Comparison of ENCODE assay signal across 33 cellular contexts in genomic region chr2:7632420-7632819, GRCh38.
"Had no signal": no experiment of that assay in that cellular context is flagged by ENCODE, and none has a peak within 500 bp of the region (broad histone marks: within the 10 kb centered on the region; RNA-seq: fewer than 3 reads in every experiment).

No MANE protein-coding gene starts in this region.

- H3K36me3 Mint-ChIP-seq: activated CD4-positive, alpha-beta memory T cell treated with anti-CD3 and anti-CD28 coated beads for 36 hours; activated naive CD4-positive, alpha-beta T cell treated with anti-CD3 and anti-CD28 coated beads, Interleukin-2, amount 10 ng/mL, durations not matched to agents 7 days and 5 days; activated naive CD4-positive, alpha-beta T cell treated with anti-CD3 and anti-CD28 coated beads, Interleukin-2, amount 50 U/mL, for 24 hours; activated naive CD8-positive, alpha-beta T cell; brain; T-cell had no signal

- H3K4me3 Mint-ChIP-seq: activated B cell treated with CpG ODN at 0.5 μM for 24 hours; activated CD4-positive, alpha-beta memory T cell treated with anti-CD3 and anti-CD28 coated beads for 36 hours; activated CD4-positive, alpha-beta T cell treated with anti-CD3 and anti-CD28 coated beads, Interleukin-2, amount 10 ng/mL, durations not matched to agents 24 days and 14 days; activated CD8-positive, alpha-beta T cell treated with anti-CD3 and anti-CD28 coated beads for 36 hours; activated naive CD4-positive, alpha-beta T cell treated with anti-CD3 and anti-CD28 coated beads, Interleukin-2, amount 10 ng/mL, durations not matched to agents 7 days and 5 days; activated naive CD4-positive, alpha-beta T cell treated with anti-CD3 and anti-CD28 coated beads, Interleukin-2, amount 50 U/mL, for 24 hours; activated naive CD8-positive, alpha-beta T cell; activated naive CD8-positive, alpha-beta T cell treated with anti-CD3 and anti-CD28 coated beads, Interleukin-2, amount 10 ng/mL, durations not matched to agents 7 days and 5 days; activated naive CD8-positive, alpha-beta T cell treated with anti-CD3 and anti-CD28 coated beads, Interleukin-2, amount 50 U/mL, for 24 hours; activated T-cell treated with anti-CD3 and anti-CD28 coated beads, Interleukin-2, amount 50 U/mL, for 4 hours; activated T-cell treated with anti-CD3 and anti-CD28 coated beads, Interleukin-2, amount 50 U/mL, for 72 hours; activated T-helper 1 cell treated with anti-CD3 and anti-CD28 coated beads, Interleukin-12 subunit alpha, Interleukin-12 subunit beta, Interleukin-2, Interleukin-4 antibody, amounts not matched to agents 30 ng/mL and 10 ng/mL and 1 ng/mL, durations not matched to agents 14 hours and 24 hours and 36 hours; brain; T-cell; T-helper 17 cell had no signal

- H3K4me3 ChIP-seq: ascending aorta, breast epithelium had no signal

- H3K9me3 ChIP-seq: ascending aorta, breast epithelium had no signal

- H3K9me3 Mint-ChIP-seq: activated B cell treated with CpG ODN at 0.5 μM for 24 hours; activated CD4-positive, alpha-beta memory T cell treated with anti-CD3 and anti-CD28 coated beads for 36 hours; activated CD8-positive, alpha-beta T cell treated with anti-CD3 and anti-CD28 coated beads for 36 hours; activated naive CD4-positive, alpha-beta T cell treated with anti-CD3 and anti-CD28 coated beads, Interleukin-2, amount 10 ng/mL, durations not matched to agents 7 days and 5 days; activated naive CD4-positive, alpha-beta T cell treated with anti-CD3 and anti-CD28 coated beads, Interleukin-2, amount 50 U/mL, for 24 hours; activated T-cell treated with anti-CD3 and anti-CD28 coated beads, Interleukin-2, amount 50 U/mL, for 4 hours; T-cell had no signal

- H3K27me3 ChIP-seq: ascending aorta, breast epithelium had no signal

- FAIRE-seq: TTC549 had no signal

- H3K27ac ChIP-seq: ascending aorta, breast epithelium, VCaP had no signal

- DNase-seq: activated B cell treated with CpG ODN at 0.5 μM for 24 hours; activated CD4-positive, alpha-beta memory T cell treated with anti-CD3 and anti-CD28 coated beads for 36 hours; activated CD4-positive, alpha-beta T cell treated with anti-CD3 and anti-CD28 coated beads for 4 hours; activated CD4-positive, alpha-beta T cell treated with anti-CD3 and anti-CD28 coated beads, Interleukin-2, amount 10 ng/mL, durations not matched to agents 24 days and 14 days; activated CD4-positive, alpha-beta T cell treated with anti-CD3 and anti-CD28 coated beads, Interleukin-2, amount 50 U/mL, for 1 hour; activated CD4-positive, alpha-beta T cell treated with anti-CD3 and anti-CD28 coated beads, Interleukin-2, amount 50 U/mL, for 4 hours; activated CD4-positive, CD25-positive, alpha-beta regulatory T cell treated with anti-CD3 and anti-CD28 coated beads, Interleukin-2, amount 50 U/mL, for 72 hours; activated CD8-positive, alpha-beta memory T cell treated with anti-CD3 and anti-CD28 coated beads, Interleukin-2, amount 50 U/mL, for 4 hours; activated CD8-positive, alpha-beta T cell treated with anti-CD3 and anti-CD28 coated beads for 36 hours; activated effector memory CD4-positive, alpha-beta T cell treated with Interleukin-2 at 50 U/mL for 16 hours; activated gamma-delta T cell; activated naive CD4-positive, alpha-beta T cell treated with anti-CD3 and anti-CD28 coated beads, Interleukin-2, amount 10 ng/mL, durations not matched to agents 7 days and 5 days; activated naive CD4-positive, alpha-beta T cell treated with Interleukin-2 at 50 U/mL for 16 hours; activated naive CD8-positive, alpha-beta T cell treated with anti-CD3 and anti-CD28 coated beads, Interleukin-2, amount 10 ng/mL, durations not matched to agents 7 days and 5 days; activated naive CD8-positive, alpha-beta T cell treated with anti-CD3 and anti-CD28 coated beads, Interleukin-2, amount 50 U/mL, for 24 hours; activated T-cell treated with anti-CD3 and anti-CD28 coated beads for 4 hours; activated T-cell treated with anti-CD3 and anti-CD28 coated beads, Interleukin-2, amount 50 U/mL, for 1 hour; activated T-cell treated with anti-CD3 and anti-CD28 coated beads, Interleukin-2, amount 50 U/mL, for 4 hours; activated T-cell treated with anti-CD3 and anti-CD28 coated beads, Interleukin-2, amount 50 U/mL, for 72 hours; amygdala; anterior cingulate cortex; central memory CD4-positive, alpha-beta T cell; T-cell; T-helper 17 cell had no signal

- ATAC-seq: activated CD8-positive, alpha-beta T cell treated with anti-CD3 and anti-CD28 coated beads for 36 hours; activated naive CD8-positive, alpha-beta T cell treated with anti-CD3 and anti-CD28 coated beads, Interleukin-2, amount 50 U/mL, for 24 hours; activated T-cell treated with anti-CD3 and anti-CD28 coated beads, Interleukin-2, amount 50 U/mL, for 4 hours; activated T-cell treated with anti-CD3 and anti-CD28 coated beads, Interleukin-2, amount 50 U/mL, for 72 hours; T-cell; T-helper 17 cell had no signal

- H3K4me1 Mint-ChIP-seq: activated B cell treated with CpG ODN at 0.5 μM for 24 hours; activated CD4-positive, alpha-beta T cell treated with anti-CD3 and anti-CD28 coated beads, Interleukin-2, amount 10 ng/mL, durations not matched to agents 24 days and 14 days; activated naive CD4-positive, alpha-beta T cell treated with anti-CD3 and anti-CD28 coated beads, Interleukin-2, amount 10 ng/mL, durations not matched to agents 7 days and 5 days; activated naive CD4-positive, alpha-beta T cell treated with anti-CD3 and anti-CD28 coated beads, Interleukin-2, amount 50 U/mL, for 24 hours; activated naive CD8-positive, alpha-beta T cell treated with anti-CD3 and anti-CD28 coated beads, Interleukin-2, amount 10 ng/mL, durations not matched to agents 7 days and 5 days; activated naive CD8-positive, alpha-beta T cell treated with anti-CD3 and anti-CD28 coated beads, Interleukin-2, amount 50 U/mL, for 24 hours; T-cell; T-helper 17 cell had no signal

- H3K36me3 ChIP-seq: ascending aorta, breast epithelium had no signal

- H3K27me3 Mint-ChIP-seq: activated CD4-positive, alpha-beta memory T cell treated with anti-CD3 and anti-CD28 coated beads for 36 hours; activated CD4-positive, alpha-beta T cell treated with anti-CD3 and anti-CD28 coated beads, Interleukin-2, amount 10 ng/mL, durations not matched to agents 24 days and 14 days; activated CD8-positive, alpha-beta T cell treated with anti-CD3 and anti-CD28 coated beads for 36 hours; activated naive CD4-positive, alpha-beta T cell treated with anti-CD3 and anti-CD28 coated beads, Interleukin-2, amount 10 ng/mL, durations not matched to agents 7 days and 5 days; activated naive CD4-positive, alpha-beta T cell treated with anti-CD3 and anti-CD28 coated beads, Interleukin-2, amount 50 U/mL, for 24 hours; activated naive CD8-positive, alpha-beta T cell; activated naive CD8-positive, alpha-beta T cell treated with anti-CD3 and anti-CD28 coated beads, Interleukin-2, amount 10 ng/mL, durations not matched to agents 7 days and 5 days; activated naive CD8-positive, alpha-beta T cell treated with anti-CD3 and anti-CD28 coated beads, Interleukin-2, amount 50 U/mL, for 24 hours; brain; T-cell; T-helper 17 cell had no signal

- H3K27ac Mint-ChIP-seq: activated B cell treated with CpG ODN at 0.5 μM for 24 hours; activated CD4-positive, alpha-beta memory T cell treated with anti-CD3 and anti-CD28 coated beads for 36 hours; activated CD4-positive, alpha-beta T cell treated with anti-CD3 and anti-CD28 coated beads, Interleukin-2, amount 10 ng/mL, durations not matched to agents 24 days and 14 days; activated CD8-positive, alpha-beta T cell treated with anti-CD3 and anti-CD28 coated beads for 36 hours; activated naive CD4-positive, alpha-beta T cell treated with anti-CD3 and anti-CD28 coated beads, Interleukin-2, amount 10 ng/mL, durations not matched to agents 7 days and 5 days; activated naive CD4-positive, alpha-beta T cell treated with anti-CD3 and anti-CD28 coated beads, Interleukin-2, amount 50 U/mL, for 24 hours; activated naive CD8-positive, alpha-beta T cell; activated naive CD8-positive, alpha-beta T cell treated with anti-CD3 and anti-CD28 coated beads, Interleukin-2, amount 10 ng/mL, durations not matched to agents 7 days and 5 days; activated naive CD8-positive, alpha-beta T cell treated with anti-CD3 and anti-CD28 coated beads, Interleukin-2, amount 50 U/mL, for 24 hours; activated T-cell treated with anti-CD3 and anti-CD28 coated beads, Interleukin-2, amount 50 U/mL, for 72 hours; activated T-helper 1 cell treated with anti-CD3 and anti-CD28 coated beads, Interleukin-12 subunit alpha, Interleukin-12 subunit beta, Interleukin-2, Interleukin-4 antibody, amounts not matched to agents 30 ng/mL and 10 ng/mL and 1 ng/mL, durations not matched to agents 14 hours and 24 hours and 36 hours; activated T-helper 2 cell treated with anti-CD3 and anti-CD28 coated beads, Interferon-gamma antibody, Interleukin-2, Interleukin-4, amounts not matched to agents 10 μg/mL and 5 μg/mL and 100 μg/mL, durations not matched to agents 14 hours and 24 hours and 36 hours; T-cell; T-helper 17 cell had no signal

- H3K4me1 ChIP-seq: ascending aorta, breast epithelium had no signal
